Comparison of ENCODE assay signal across 30 cellular contexts in genomic region chr11:90192869-90193582, GRCh38. TPM values are rescaled to one million over a fixed set of nuclear protein-coding genes. Genes with fewer than 3 reads are reported as not detected.
"Had no signal": no experiment of that assay in that cellular context is flagged by ENCODE, and none has a peak within 500 bp of the region (broad histone marks: within the 10 kb centered on the region; RNA-seq: fewer than 3 reads in every experiment).

No MANE protein-coding gene starts in this region.

- H3K27me3 ChIP-seq: adrenal gland, body of pancreas, colonic mucosa, gastroesophageal sphincter, hepatocyte, neutrophil, suprapubic skin, tibial artery, upper lobe of right lung had no signal

- H3K4me3 Mint-ChIP-seq: activated CD4-positive, alpha-beta memory T cell treated with anti-CD3 and anti-CD28 coated beads for 36 hours; activated CD4-positive, alpha-beta T cell treated with anti-CD3 and anti-CD28 coated beads, Interleukin-2, amount 10 ng/mL, durations not matched to agents 24 days and 14 days; activated naive CD4-positive, alpha-beta T cell treated with anti-CD3 and anti-CD28 coated beads for 36 hours; activated naive CD8-positive, alpha-beta T cell treated with anti-CD3 and anti-CD28 coated beads for 36 hours; activated T-helper 1 cell treated with anti-CD3 and anti-CD28 coated beads, Interleukin-12 subunit alpha, Interleukin-12 subunit beta, Interleukin-2, Interleukin-4 antibody, amounts not matched to agents 30 ng/mL and 10 ng/mL and 1 ng/mL, durations not matched to agents 14 hours and 24 hours and 36 hours; nephron had no signal

- H3K9me3 Mint-ChIP-seq: activated CD4-positive, alpha-beta memory T cell treated with anti-CD3 and anti-CD28 coated beads for 36 hours; activated CD4-positive, alpha-beta T cell treated with anti-CD3 and anti-CD28 coated beads, Interleukin-2, amount 10 ng/mL, durations not matched to agents 24 days and 14 days; activated naive CD4-positive, alpha-beta T cell treated with anti-CD3 and anti-CD28 coated beads for 36 hours; activated naive CD8-positive, alpha-beta T cell treated with anti-CD3 and anti-CD28 coated beads for 36 hours; activated T-helper 1 cell treated with anti-CD3 and anti-CD28 coated beads, Interleukin-12 subunit alpha, Interleukin-12 subunit beta, Interleukin-2, Interleukin-4 antibody, amounts not matched to agents 30 ng/mL and 10 ng/mL and 1 ng/mL, durations not matched to agents 14 hours and 24 hours and 36 hours; nephron had no signal

- H3K27me3 Mint-ChIP-seq: activated CD4-positive, alpha-beta memory T cell treated with anti-CD3 and anti-CD28 coated beads for 36 hours; activated CD4-positive, alpha-beta T cell treated with anti-CD3 and anti-CD28 coated beads, Interleukin-2, amount 10 ng/mL, durations not matched to agents 24 days and 14 days; activated naive CD8-positive, alpha-beta T cell treated with anti-CD3 and anti-CD28 coated beads for 36 hours had no signal

- H3K4me1 Mint-ChIP-seq: activated CD4-positive, alpha-beta T cell treated with anti-CD3 and anti-CD28 coated beads, Interleukin-2, amount 10 ng/mL, durations not matched to agents 24 days and 14 days; activated naive CD8-positive, alpha-beta T cell treated with anti-CD3 and anti-CD28 coated beads for 36 hours; nephron had no signal

- H3K4me3 ChIP-seq: adrenal gland, body of pancreas, colonic mucosa, gastroesophageal sphincter, hepatocyte, left ventricle myocardium inferior, lung, mucosa of descending colon, skin epidermis, suprapubic skin, tibial artery, upper lobe of right lung had no signal

- DNase-seq: activated CD4-positive, alpha-beta memory T cell treated with anti-CD3 and anti-CD28 coated beads for 36 hours; activated CD4-positive, alpha-beta T cell treated with anti-CD3 and anti-CD28 coated beads, Interleukin-2, amount 10 ng/mL, durations not matched to agents 24 days and 14 days; activated CD4-positive, CD25-positive, alpha-beta regulatory T cell treated with anti-CD3 and anti-CD28 coated beads, Interleukin-2, amount 50 U/mL, for 72 hours; activated effector memory CD4-positive, alpha-beta T cell treated with anti-CD3 and anti-CD28 coated beads, Interleukin-2, amount 50 U/mL, for 16 hours; activated naive CD4-positive, alpha-beta T cell treated with anti-CD3 and anti-CD28 coated beads for 36 hours; activated naive CD8-positive, alpha-beta T cell treated with anti-CD3 and anti-CD28 coated beads for 36 hours; adrenal gland; aorta; body of pancreas; colonic mucosa; effector CD8-positive, alpha-beta T cell; islet precursor cell; left ventricle myocardium inferior; mucosa of descending colon; stimulated activated CD4-positive, alpha-beta T cell treated with anti-CD3 and anti-CD28 coated beads, Interleukin-12 subunit alpha, Interleukin-12 subunit beta, amount 100 ng/mL, for 4 hours; stimulated activated CD4-positive, alpha-beta T cell treated with anti-CD3 and anti-CD28 coated beads, Interleukin-4, amount 100 ng/mL, for 1 hour; T-helper 1 cell; T1000; tibial artery; upper lobe of right lung had no signal

- H3K9me3 ChIP-seq: adrenal gland, body of pancreas, colonic mucosa, gastroesophageal sphincter, left ventricle myocardium inferior, mucosa of descending colon, neutrophil, suprapubic skin, tibial artery, upper lobe of right lung had no signal

- H3K27ac ChIP-seq: adrenal gland, body of pancreas, colonic mucosa, gastroesophageal sphincter, hepatocyte, left ventricle myocardium inferior, neutrophil, skin epidermis, suprapubic skin, tibial artery, upper lobe of right lung had no signal

- ATAC-seq: body of pancreas, gastroesophageal sphincter, mucosa of descending colon, sciatic nerve, upper lobe of right lung had no signal

- H3K36me3 ChIP-seq: adrenal gland, colonic mucosa, neutrophil, suprapubic skin had no signal

- H3K4me1 ChIP-seq: body of pancreas, colonic mucosa, gastroesophageal sphincter, suprapubic skin, tibial artery, upper lobe of right lung had no signal

- H3K27ac Mint-ChIP-seq: activated CD4-positive, alpha-beta memory T cell treated with anti-CD3 and anti-CD28 coated beads for 36 hours; activated CD4-positive, alpha-beta T cell treated with anti-CD3 and anti-CD28 coated beads, Interleukin-2, amount 10 ng/mL, durations not matched to agents 24 days and 14 days; activated naive CD4-positive, alpha-beta T cell treated with anti-CD3 and anti-CD28 coated beads for 36 hours; activated naive CD8-positive, alpha-beta T cell treated with anti-CD3 and anti-CD28 coated beads for 36 hours; activated T-helper 1 cell treated with anti-CD3 and anti-CD28 coated beads, Interleukin-12 subunit alpha, Interleukin-12 subunit beta, Interleukin-2, Interleukin-4 antibody, amounts not matched to agents 30 ng/mL and 10 ng/mL and 1 ng/mL, durations not matched to agents 14 hours and 24 hours and 36 hours; nephron had no signal

RNA-seq across cellular contexts. Expression of gene NAALAD2, which starts 58.6 kb away (rescaled TPM):
- total RNA-seq: activated CD4-positive, alpha-beta memory T cell treated with anti-CD3 and anti-CD28 coated beads for 36 hours; activated CD4-positive, alpha-beta T cell treated with anti-CD3 and anti-CD28 coated beads, Interleukin-2, amount 10 ng/mL, durations not matched to agents 24 days and 14 days; activated naive CD4-positive, alpha-beta T cell treated with anti-CD3 and anti-CD28 coated beads for 36 hours; activated naive CD8-positive, alpha-beta T cell treated with anti-CD3 and anti-CD28 coated beads for 36 hours; activated T-helper 1 cell treated with anti-CD3 and anti-CD28 coated beads, Interleukin-12 subunit alpha, Interleukin-12 subunit beta, Interleukin-2, Interleukin-4 antibody, amounts not matched to agents 30 ng/mL and 10 ng/mL and 1 ng/mL, durations not matched to agents 14 hours and 24 hours and 36 hours; myocyte had no signal
